9 cellular contexts compared by ENCODE assay signal in genomic region chr6:70166088-70166958, GRCh38.
DNase-seq lines count a peak whose midpoint lies in the region; ATAC-seq and TF ChIP-seq lines count a peak whose summit lies in the region.
"Had no signal": no experiment of that assay in that cellular context is flagged by ENCODE, and none has a peak within 500 bp of the region (broad histone marks: within the 10 kb centered on the region; RNA-seq: fewer than 3 reads in every experiment).

No MANE protein-coding gene starts in this region.

- TF ChIP-seq CTCF in BJ (IDR thresholded peaks at IDR 0.05; ENCODE audit: insufficient read depth, low read depth, low read length) (peak; percentile 78), left ventricle myocardium inferior (IDR thresholded peaks at IDR 0.05; ENCODE audit: borderline replicate concordance) (peak; percentile 66)

- ATAC-seq in GM18511 (IDR thresholded peaks at IDR 0.05; ENCODE audit: unreplicated experiment) (peak; percentile 86), HG02973 (IDR thresholded peaks at IDR 0.05; ENCODE audit: unreplicated experiment) (peak; percentile 92)
- peak; percentile 63 for ATAC-seq in activated T-helper 17 cell treated with anti-CD3 and anti-CD28 coated beads, Interleukin-2, amount 50 U/mL, for 72 hours (replicated peaks)

- H3K27me3 ChIP-seq in BJ (ENCODE audit: control insufficient read depth, insufficient read depth, low read length) (no peaks in the 10 kb centered on the region; the same call in 1 of the 2 replicates), left ventricle myocardium inferior (ENCODE audit: low read depth) (no peaks in the 10 kb centered on the region), rectal smooth muscle tissue (ENCODE audit: control insufficient read depth, insufficient read depth, low read length) (no peaks in the 10 kb centered on the region)

- POLR2A ChIA-PET in BJ (lab: Charles Lee) = interaction anchor here (0.6 kb wide), 1 partner anchor 1199 kb away, joined by 4 read pairs; no protein-coding TSS in a partner anchor

- CTCF ChIA-PET in BJ (lab: Yijun Ruan, JAX) = interaction anchor here (0.6 to 1.8 kb wide), 6 partner anchors 10 to 431 kb away, joined by 3 to 8 read pairs (median 3); no protein-coding TSS in a partner anchor

- no peak overlapping the region for H3K27ac ChIP-seq in left ventricle myocardium inferior (replicated peaks)
- H3K27ac ChIP-seq in rectal smooth muscle tissue (ENCODE audit: low read depth, low read length) = no peak overlapping the region

- H3K4me1 Mint-ChIP-seq in activated T-helper 17 cell treated with anti-CD3 and anti-CD28 coated beads, Interleukin-2, amount 50 U/mL, for 72 hours = no peaks in the 10 kb centered on the region

- no peak overlapping the region for H3K9ac ChIP-seq in rectal smooth muscle tissue (ENCODE audit: low read length)

- intact Hi-C loops in left ventricle myocardium inferior (cut with micrococcal nuclease) = no loop called here

- no peak overlapping the region for H3K4me3 Mint-ChIP-seq in activated T-helper 17 cell treated with anti-CD3 and anti-CD28 coated beads, Interleukin-2, amount 50 U/mL, for 72 hours
- H3K4me3 Mint-ChIP-seq: T-cell had no signal

- no peaks in the 10 kb centered on the region for H3K36me3 Mint-ChIP-seq in activated T-helper 17 cell treated with anti-CD3 and anti-CD28 coated beads, Interleukin-2, amount 50 U/mL, for 72 hours (ENCODE audit: low read depth)
- H3K36me3 Mint-ChIP-seq: T-cell had no signal

- no peaks in the 10 kb centered on the region for H3K9me3 ChIP-seq in left ventricle myocardium inferior (replicated peaks)

- no peaks in the 10 kb centered on the region for H3K4me1 ChIP-seq in left ventricle myocardium inferior
- H3K4me1 ChIP-seq in rectal smooth muscle tissue (ENCODE audit: control insufficient read depth, insufficient read depth, low read length) = no peaks in the 10 kb centered on the region

- DNase-seq in BJ (ENCODE audit: low read depth) (no peak), NCI-H2227 (lab: John Stamatoyannopoulos, UW; ENCODE audit: unreplicated experiment) (peak; percentile 73), left ventricle myocardium inferior (peak; percentile 16), MV-4-11 (lab: John Stamatoyannopoulos, UW) (no peak)

- H3K36me3 ChIP-seq in BJ (ENCODE audit: control insufficient read depth, insufficient read depth, low read length) (no peaks in the 10 kb centered on the region), left ventricle myocardium inferior (no peaks in the 10 kb centered on the region), rectal smooth muscle tissue (ENCODE audit: control insufficient read depth, insufficient read depth, low read length) (no peaks in the 10 kb centered on the region)

- H3K4me3 ChIP-seq in BJ (ENCODE audit: low read depth, low read length) (no peak overlapping the region), left ventricle myocardium inferior (no peak overlapping the region), rectal smooth muscle tissue (ENCODE audit: low read length) (peak overlapping the region; percentile 39)

- H3K27ac Mint-ChIP-seq in activated T-helper 17 cell treated with anti-CD3 and anti-CD28 coated beads, Interleukin-2, amount 50 U/mL, for 72 hours = no peak overlapping the region
- H3K27ac Mint-ChIP-seq: T-cell had no signal

- H3K27me3 Mint-ChIP-seq in activated T-helper 17 cell treated with anti-CD3 and anti-CD28 coated beads, Interleukin-2, amount 50 U/mL, for 72 hours = peaks cover 31% of the 10 kb centered on the region

- H3K9me3 Mint-ChIP-seq in activated T-helper 17 cell treated with anti-CD3 and anti-CD28 coated beads, Interleukin-2, amount 50 U/mL, for 72 hours = no peaks in the 10 kb centered on the region
- H3K9me3 Mint-ChIP-seq: T-cell had no signal

Comparison
In these comparisons a context has a peak if more than half of its experiments do, and no peak if none do; other contexts are left out.
1. DNase-seq: peak in NCI-H2227 (single experiment) and left ventricle myocardium inferior (single experiment); none in BJ (single experiment) and MV-4-11 (single experiment).
2. Peak in every context shown above with its lines, with median percentiles within 50 percentile points of each other: ATAC-seq.